In the genomic region with DNA sequence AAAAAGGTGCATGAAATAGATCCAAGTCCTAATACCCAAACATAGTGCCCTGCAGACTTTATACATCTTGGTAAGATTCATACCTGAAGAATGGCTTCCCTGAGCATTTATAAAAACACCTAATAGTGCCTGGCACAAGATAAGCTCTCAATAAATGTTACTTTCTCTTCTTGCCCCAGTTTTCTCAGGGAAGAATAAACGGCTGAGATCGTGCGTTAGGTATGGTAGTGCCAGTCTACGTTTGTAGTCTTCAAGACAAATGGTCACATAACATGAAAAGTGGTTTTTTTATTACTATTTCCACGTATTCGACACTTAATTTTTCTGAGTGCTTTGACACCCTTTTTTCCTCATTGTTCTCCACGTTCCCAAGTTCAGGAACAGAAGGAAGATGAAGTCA, we compare ENCODE assay signal across 25 cellular contexts.
"Had no signal": no experiment of that assay in that cellular context is flagged by ENCODE, and none has a peak within 500 bp of the region (broad histone marks: within the 10 kb centered on the region; RNA-seq: fewer than 3 reads in every experiment).

No MANE protein-coding gene starts in this region.

- H3K9me3 ChIP-seq: esophagus squamous epithelium, left ventricle myocardium inferior, mucosa of descending colon, ovary, uterus had no signal

- DNase-seq: activated T-cell treated with anti-CD3 and anti-CD28 coated beads, Interleukin-2, amount 50 U/mL, for 4 hours; anterior cingulate cortex; esophagus squamous epithelium; foreskin melanocyte; islet precursor cell; left ventricle myocardium inferior; mucosa of descending colon; ovary; stimulated activated CD4-positive, alpha-beta T cell treated with anti-CD3 and anti-CD28 coated beads, Interleukin-12 subunit alpha, Interleukin-12 subunit beta, amount 100 ng/mL, for 4 hours; stimulated activated CD4-positive, alpha-beta T cell treated with anti-CD3 and anti-CD28 coated beads, Interleukin-4, amount 100 ng/mL, for 1 hour; stimulated activated naive CD8-positive, alpha-beta T cell treated with anti-CD3 and anti-CD28 coated beads, Interleukin-15, amount 100 ng/mL, for 72 hours; substantia nigra; T-helper 2 cell; uterus had no signal

- FAIRE-seq: bronchial epithelial cell had no signal

- H3K4me1 ChIP-seq: left ventricle myocardium inferior, uterus had no signal

- H3K36me3 ChIP-seq: ovary, uterus had no signal

- ATAC-seq: activated T-cell treated with anti-CD3 and anti-CD28 coated beads, Interleukin-2, amount 50 U/mL, for 4 hours; mucosa of descending colon; sciatic nerve; stimulated activated memory B cell treated with anti-CD40 and anti-IgM and Interleukin-4, amounts not matched to agents 10 μg/mL and 1 μg/mL and 100 μg/mL, for 72 hours; stimulated activated naive CD8-positive, alpha-beta T cell treated with anti-CD3 and anti-CD28 coated beads, Interleukin-15, amount 100 ng/mL, for 72 hours; WTC11 had no signal

- H3K27me3 Mint-ChIP-seq: activated naive CD8-positive, alpha-beta T cell; central memory CD8-positive, alpha-beta T cell; dendritic cell treated with granulocyte-macrophage colony-stimulating factor and Interleukin-4, amounts not matched to agents 40 ng/mL and 50 ng/mL, for 4 days; stimulated activated memory B cell treated with anti-CD40 and anti-IgM and Interleukin-4, amounts not matched to agents 10 μg/mL and 1 μg/mL and 100 μg/mL, for 72 hours; stimulated activated naive CD8-positive, alpha-beta T cell treated with anti-CD3 and anti-CD28 coated beads, Interleukin-15, amount 100 ng/mL, for 72 hours had no signal

- H3K4me3 Mint-ChIP-seq: activated naive CD8-positive, alpha-beta T cell; activated T-cell treated with anti-CD3 and anti-CD28 coated beads, Interleukin-2, amount 50 U/mL, for 4 hours; central memory CD8-positive, alpha-beta T cell; dendritic cell treated with granulocyte-macrophage colony-stimulating factor and Interleukin-4, amounts not matched to agents 40 ng/mL and 50 ng/mL, for 4 days; stimulated activated memory B cell treated with anti-CD40 and anti-IgM and Interleukin-4, amounts not matched to agents 10 μg/mL and 1 μg/mL and 100 μg/mL, for 72 hours; stimulated activated naive CD8-positive, alpha-beta T cell treated with anti-CD3 and anti-CD28 coated beads, Interleukin-15, amount 100 ng/mL, for 72 hours; type B pancreatic cell; WTC11 had no signal

- H3K9me3 Mint-ChIP-seq: activated T-cell treated with anti-CD3 and anti-CD28 coated beads, Interleukin-2, amount 50 U/mL, for 4 hours; activated T-helper 2 cell treated with anti-CD3 and anti-CD28 coated beads, Interferon-gamma antibody, Interleukin-2, Interleukin-4, amounts not matched to agents 10 μg/mL and 5 μg/mL and 100 μg/mL, durations not matched to agents 14 hours and 24 hours and 36 hours; central memory CD8-positive, alpha-beta T cell; dendritic cell treated with granulocyte-macrophage colony-stimulating factor and Interleukin-4, amounts not matched to agents 40 ng/mL and 50 ng/mL, for 4 days; stimulated activated memory B cell treated with anti-CD40 and anti-IgM and Interleukin-4, amounts not matched to agents 10 μg/mL and 1 μg/mL and 100 μg/mL, for 72 hours; stimulated activated naive CD8-positive, alpha-beta T cell treated with anti-CD3 and anti-CD28 coated beads, Interleukin-15, amount 100 ng/mL, for 72 hours; type B pancreatic cell; WTC11 had no signal

- H3K27ac ChIP-seq: esophagus squamous epithelium, left ventricle myocardium inferior, ovary, skin epidermis, uterus had no signal

- H3K4me1 Mint-ChIP-seq: central memory CD8-positive, alpha-beta T cell; WTC11 had no signal

- H3K27ac Mint-ChIP-seq: activated naive CD8-positive, alpha-beta T cell; dendritic cell treated with granulocyte-macrophage colony-stimulating factor and Interleukin-4, amounts not matched to agents 40 ng/mL and 50 ng/mL, for 4 days; progenitor cell of endocrine pancreas; stimulated activated memory B cell treated with anti-CD40 and anti-IgM and Interleukin-4, amounts not matched to agents 10 μg/mL and 1 μg/mL and 100 μg/mL, for 72 hours; stimulated activated naive CD8-positive, alpha-beta T cell treated with anti-CD3 and anti-CD28 coated beads, Interleukin-15, amount 100 ng/mL, for 72 hours; type B pancreatic cell had no signal

- H3K4me3 ChIP-seq: esophagus squamous epithelium, left ventricle myocardium inferior, mucosa of descending colon, ovary, skin epidermis, uterus had no signal

- H3K27me3 ChIP-seq: ovary, uterus had no signal
